Comparison of ENCODE assay signal across 12 cellular contexts in the genomic region with DNA sequence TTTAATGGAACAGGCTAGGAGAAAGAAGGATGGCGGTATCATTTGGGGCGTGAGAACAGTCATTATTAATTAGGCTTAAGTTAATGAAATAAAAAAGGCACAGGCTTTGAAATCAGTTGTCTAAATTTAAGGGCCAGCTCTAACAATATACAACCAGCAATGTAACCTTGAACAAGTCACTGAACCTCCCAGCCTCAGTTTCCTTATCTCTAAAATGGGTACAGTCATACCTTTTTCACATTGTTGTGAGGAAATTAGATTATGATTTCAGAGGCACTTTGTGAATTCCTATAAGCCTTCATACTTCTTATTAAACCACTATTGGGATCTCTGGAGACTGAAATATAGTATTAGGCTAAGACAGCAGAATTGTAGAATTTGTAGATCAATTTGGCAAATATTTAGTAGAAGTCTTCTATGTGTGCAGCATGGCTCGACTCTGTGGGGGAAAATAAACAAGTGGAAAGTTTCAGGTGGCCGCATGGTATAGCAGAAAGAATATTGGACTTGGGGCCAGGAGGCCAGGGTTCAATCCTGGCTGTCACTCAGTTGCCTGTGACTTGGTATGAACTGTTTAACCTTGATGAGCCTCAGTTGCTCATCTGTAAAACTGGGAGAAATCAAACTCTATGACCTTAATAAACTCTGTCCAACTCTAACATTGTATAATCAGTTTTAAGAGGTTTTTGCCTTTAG.
DNase-seq lines count a peak whose midpoint lies in the region; ATAC-seq, FAIRE-seq and TF ChIP-seq lines count a peak whose summit lies in the region.
"Had no signal": no experiment of that assay in that cellular context is flagged by ENCODE, and none has a peak within 500 bp of the region (broad histone marks: within the 10 kb centered on the region; RNA-seq: fewer than 3 reads in every experiment).

No MANE protein-coding gene starts in this region.

- H3K27ac Mint-ChIP-seq in T-helper 17 cell = peak overlapping the region; percentile 96
- peak overlapping the region; percentile 99 for H3K27ac Mint-ChIP-seq in stimulated activated memory B cell treated with anti-CD40 and anti-IgM and Interleukin-4, amounts not matched to agents 10 μg/mL and 1 μg/mL and 100 μg/mL, for 72 hours

- no peaks in the 10 kb centered on the region for H3K27me3 Mint-ChIP-seq in T-helper 17 cell
- no peaks in the 10 kb centered on the region for H3K27me3 Mint-ChIP-seq in stimulated activated memory B cell treated with anti-CD40 and anti-IgM and Interleukin-4, amounts not matched to agents 10 μg/mL and 1 μg/mL and 100 μg/mL, for 72 hours

- POLR2A ChIA-PET in SK-N-SH (lab: Yijun Ruan, JAX) = no interaction called here

- CTCF ChIA-PET in SK-N-SH (lab: Yijun Ruan, JAX) = interaction anchor here (0.8 to 1.4 kb wide), 3 partner anchors 7 to 95 kb away, joined by 3 read pairs; no protein-coding TSS in a partner anchor

- no peak for FAIRE-seq in frontal cortex (lab: Jason Lieb, UNC)

- H3K9me3 ChIP-seq in SK-N-SH (no peaks in the 10 kb centered on the region), T-helper 17 cell (ENCODE audit: control insufficient read depth, low read length, poor library complexity, severe bottlenecking) (no peaks in the 10 kb centered on the region), hepatocyte (ENCODE audit: low read depth) (no peaks in the 10 kb centered on the region)

- H3K4me1 ChIP-seq in SK-N-SH (ENCODE audit: control insufficient read depth in 1 of 2, insufficient read depth in 2 of 2, low read depth in 1 of 2, low read length in 1 of 2) (peaks cover 21 to 45% of the 10 kb centered on the region in 2 experiments), hepatocyte (ENCODE audit: insufficient read depth) (peaks cover 15% of the 10 kb centered on the region)

- no peak for TF ChIP-seq EP300 in SK-N-SH (IDR thresholded peaks at IDR 0.05; ENCODE audit: borderline replicate concordance in 1 of 2, low read depth in 1 of 2, low read length in 1 of 2)

- TF ChIP-seq RAD21 in SK-N-SH (IDR thresholded peaks at IDR 0.05; ENCODE audit: low read length) = no peak

- no peaks in the 10 kb centered on the region for H3K36me3 Mint-ChIP-seq in T-helper 17 cell (ENCODE audit: low read depth)
- H3K36me3 Mint-ChIP-seq in stimulated activated memory B cell treated with anti-CD40 and anti-IgM and Interleukin-4, amounts not matched to agents 10 μg/mL and 1 μg/mL and 100 μg/mL, for 72 hours = peaks cover 38% of the 10 kb centered on the region

- H3K9me2 ChIP-seq in SK-N-SH (no peaks in the 10 kb centered on the region), hepatocyte (replicated peaks; ENCODE audit: insufficient read depth) (no peaks in the 10 kb centered on the region)

- no peak for DNase-seq in SK-N-SH
- no peak for DNase-seq in T-helper 17 cell
- DNase-seq in hepatocyte (ENCODE audit: low spot score) = no peak
- no peak for DNase-seq in NK-92 treated with Interleukin-12 subunit alpha and Interleukin-12 subunit beta, amount 100 ng/mL, for 24 hours (lab: John Stamatoyannopoulos, UW)
- no peak for DNase-seq in frontal cortex (ENCODE audit: low spot score in 2 of 2)
- DNase-seq: foreskin fibroblast; GOT3; stimulated activated naive CD4-positive, alpha-beta T cell had no signal

- ATAC-seq in SK-N-SH treated with all-trans-retinoic acid at 6 μM for 48 hours (no peak), T-helper 17 cell (no peak), HG02884 (IDR thresholded peaks at IDR 0.05; ENCODE audit: unreplicated experiment) (no peak)
- no peak for ATAC-seq in stimulated activated memory B cell treated with anti-CD40 and anti-IgM and Interleukin-4, amounts not matched to agents 10 μg/mL and 1 μg/mL and 100 μg/mL, for 72 hours

- H3K4me2 ChIP-seq in SK-N-SH (no peak overlapping the region), hepatocyte (peak overlapping the region; percentile 30)

- H2AFZ ChIP-seq in SK-N-SH (ENCODE audit: low read depth) (no peak overlapping the region), hepatocyte (no peak overlapping the region)

- H3K9ac ChIP-seq in SK-N-SH = no peak overlapping the region

- H4K20me1 ChIP-seq in SK-N-SH (ENCODE audit: insufficient read depth) (no peaks in the 10 kb centered on the region), hepatocyte (ENCODE audit: insufficient read depth, poor library complexity, severe bottlenecking) (no peaks in the 10 kb centered on the region)

- H3K79me2 ChIP-seq in SK-N-SH (ENCODE audit: insufficient read depth) (peaks cover 47% of the 10 kb centered on the region), hepatocyte (peaks cover 20% of the 10 kb centered on the region)

- 93% methylated on average over 4 of the region's 4 CpGs for WGBS in SK-N-SH (ENCODE audit: low lambda C conversion rate)
- WGBS in hepatocyte (ENCODE audit: low lambda C conversion rate, missing lambda C conversion rate) = 80% methylated on average over 4 of the region's 4 CpGs

- H3K9me3 Mint-ChIP-seq in stimulated activated memory B cell treated with anti-CD40 and anti-IgM and Interleukin-4, amounts not matched to agents 10 μg/mL and 1 μg/mL and 100 μg/mL, for 72 hours = no peaks in the 10 kb centered on the region

- H3K4me3 ChIP-seq in SK-N-SH (ENCODE audit: low read depth in 2 of 2, low read length in 1 of 2) (no peak overlapping the region), hepatocyte (no peak overlapping the region)

- no peaks in the 10 kb centered on the region for H3K27me3 ChIP-seq in SK-N-SH (ENCODE audit: insufficient read depth)
- no peaks in the 10 kb centered on the region for H3K27me3 ChIP-seq in hepatocyte

- H3F3A ChIP-seq in SK-N-SH (replicated peaks; ENCODE audit: insufficient read depth) = peaks cover 20% of the 10 kb centered on the region

- H3K4me3 Mint-ChIP-seq in T-helper 17 cell = peak overlapping the region; percentile 87
- peak overlapping the region; percentile 62 for H3K4me3 Mint-ChIP-seq in stimulated activated memory B cell treated with anti-CD40 and anti-IgM and Interleukin-4, amounts not matched to agents 10 μg/mL and 1 μg/mL and 100 μg/mL, for 72 hours

- TF ChIP-seq CTCF in SK-N-SH (IDR thresholded peaks at IDR 0.05) = no peak
- no peak for TF ChIP-seq CTCF in hepatocyte (IDR thresholded peaks at IDR 0.05; ENCODE audit: poor library complexity)

- H3K36me3 ChIP-seq in SK-N-SH (replicated peaks in 1 of 2; ENCODE audit: control insufficient read depth in 1 of 2, insufficient read depth in 2 of 2, low read length in 1 of 2) (peaks cover 4 to 10% of the 10 kb centered on the region in 2 experiments), hepatocyte (replicated peaks; ENCODE audit: insufficient read depth, low read depth) (no peaks in the 10 kb centered on the region)

- peaks cover 69% of the 10 kb centered on the region for H3K4me1 Mint-ChIP-seq in T-helper 17 cell
- peaks cover 98% of the 10 kb centered on the region for H3K4me1 Mint-ChIP-seq in stimulated activated memory B cell treated with anti-CD40 and anti-IgM and Interleukin-4, amounts not matched to agents 10 μg/mL and 1 μg/mL and 100 μg/mL, for 72 hours

- H3K27ac ChIP-seq in SK-N-SH (ENCODE audit: low read depth in 2 of 2, low read length in 1 of 2) = peak overlapping the region; percentile 77 to 89; a peak in 2 of 4 replicates
- peak overlapping the region; percentile 71 for H3K27ac ChIP-seq in hepatocyte
- H3K27ac ChIP-seq: 22Rv1 had no signal

TF ChIP-seq in SK-N-SH, 30 proteins besides CTCF, POLR2A, EP300 and RAD21 (continues in another document):
- TF ChIP-seq, protein P1, sequence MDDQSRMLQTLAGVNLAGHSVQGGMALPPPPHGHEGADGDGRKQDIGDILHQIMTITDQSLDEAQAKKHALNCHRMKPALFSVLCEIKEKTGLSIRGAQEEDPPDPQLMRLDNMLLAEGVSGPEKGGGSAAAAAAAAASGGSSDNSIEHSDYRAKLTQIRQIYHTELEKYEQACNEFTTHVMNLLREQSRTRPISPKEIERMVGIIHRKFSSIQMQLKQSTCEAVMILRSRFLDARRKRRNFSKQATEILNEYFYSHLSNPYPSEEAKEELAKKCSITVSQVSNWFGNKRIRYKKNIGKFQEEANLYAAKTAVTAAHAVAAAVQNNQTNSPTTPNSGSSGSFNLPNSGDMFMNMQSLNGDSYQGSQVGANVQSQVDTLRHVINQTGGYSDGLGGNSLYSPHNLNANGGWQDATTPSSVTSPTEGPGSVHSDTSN (IDR thresholded peaks at IDR 0.05) = no peak
- TF ChIP-seq MEF2A (IDR thresholded peaks at IDR 0.05; ENCODE audit: borderline replicate concordance, low read depth) (no peak), NFIC (IDR thresholded peaks at IDR 0.05; ENCODE audit: borderline replicate concordance) (no peak), RCOR1 (IDR thresholded peaks at IDR 0.05; ENCODE audit: low read length) (no peak), POLR2AphosphoS5 (IDR thresholded peaks at IDR 0.05; ENCODE audit: low read depth, low read length) (no peak), TCF12 (IDR thresholded peaks at IDR 0.05) (no peak), TAF1 (IDR thresholded peaks at IDR 0.05; ENCODE audit: borderline replicate concordance, low read depth, low read length) (no peak), CHD2 (IDR thresholded peaks at IDR 0.05; ENCODE audit: low read length, partially characterized antibody) (no peak), JUND (IDR thresholded peaks at IDR 0.05) (no peak), TEAD4 (IDR thresholded peaks at IDR 0.05; ENCODE audit: borderline replicate concordance, insufficient read depth) (no peak)

TF ChIP-seq in SK-N-SH treated with all-trans-retinoic acid at 6 μM for 48 hours, 23 proteins besides CTCF, POLR2A, EP300 and RAD21 (continues in another document):
- TF ChIP-seq ARNTL (CRISPR knock-in tag; IDR thresholded peaks at IDR 0.05; ENCODE audit: borderline replicate concordance, low read depth) (no peak), TCF4 (CRISPR knock-in tag; IDR thresholded peaks at IDR 0.05; ENCODE audit: borderline replicate concordance) (no peak), ZFP3 (CRISPR knock-in tag; IDR thresholded peaks at IDR 0.05) (no peak)
- TF ChIP-seq, protein P2, sequence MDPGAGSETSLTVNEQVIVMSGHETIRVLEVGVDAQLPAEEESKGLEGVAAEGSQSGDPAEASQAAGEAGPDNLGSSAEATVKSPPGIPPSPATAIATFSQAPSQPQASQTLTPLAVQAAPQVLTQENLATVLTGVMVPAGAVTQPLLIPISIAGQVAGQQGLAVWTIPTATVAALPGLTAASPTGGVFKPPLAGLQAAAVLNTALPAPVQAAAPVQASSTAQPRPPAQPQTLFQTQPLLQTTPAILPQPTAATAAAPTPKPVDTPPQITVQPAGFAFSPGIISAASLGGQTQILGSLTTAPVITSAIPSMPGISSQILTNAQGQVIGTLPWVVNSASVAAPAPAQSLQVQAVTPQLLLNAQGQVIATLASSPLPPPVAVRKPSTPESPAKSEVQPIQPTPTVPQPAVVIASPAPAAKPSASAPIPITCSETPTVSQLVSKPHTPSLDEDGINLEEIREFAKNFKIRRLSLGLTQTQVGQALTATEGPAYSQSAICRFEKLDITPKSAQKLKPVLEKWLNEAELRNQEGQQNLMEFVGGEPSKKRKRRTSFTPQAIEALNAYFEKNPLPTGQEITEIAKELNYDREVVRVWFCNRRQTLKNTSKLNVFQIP (CRISPR knock-in tag; IDR thresholded peaks at IDR 0.05; ENCODE audit: borderline replicate concordance, low read depth) = no peak
